Comparison of ENCODE assay signal across 8 cellular contexts in the genomic region with DNA sequence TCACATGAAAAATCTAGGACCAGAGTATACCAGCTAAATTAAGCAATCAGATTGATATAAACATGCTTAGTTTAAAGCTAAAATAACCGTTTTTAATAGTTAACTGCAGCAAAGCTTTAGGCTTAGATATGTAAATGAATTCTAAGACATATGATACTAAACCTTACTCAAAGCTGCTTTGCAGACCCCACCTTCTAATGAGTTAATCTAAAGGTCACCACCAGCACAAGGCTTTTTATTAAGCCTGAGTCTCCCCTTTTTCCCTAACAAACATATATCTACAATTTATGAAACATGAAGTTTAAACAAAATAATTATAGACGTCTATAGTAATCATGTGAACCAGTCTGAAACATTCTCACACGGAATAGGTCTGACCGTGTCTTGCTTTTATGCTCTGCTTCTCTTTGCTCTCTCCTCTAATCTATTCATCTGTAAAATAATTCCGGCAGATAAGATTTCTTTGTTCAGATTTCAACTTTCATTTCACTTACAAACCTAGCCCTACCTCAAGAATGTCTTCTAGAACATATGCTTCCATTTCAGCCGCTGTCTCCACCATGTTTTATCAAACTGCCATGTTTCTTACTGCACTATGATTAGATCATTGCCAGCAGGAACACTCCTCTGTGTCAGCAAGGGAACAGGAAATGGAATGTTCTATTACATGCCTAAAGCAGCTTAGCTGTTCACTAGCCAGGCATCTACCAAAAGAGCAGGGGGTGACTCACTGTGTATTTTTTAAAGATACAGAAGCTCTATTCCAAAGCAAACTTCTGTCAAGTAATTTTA. TPM values are rescaled to one million over a fixed set of nuclear protein-coding genes. Genes with fewer than 3 reads are reported as not detected.
DNase-seq lines count a peak whose midpoint lies in the region; ATAC-seq, FAIRE-seq and TF ChIP-seq lines count a peak whose summit lies in the region.

No MANE protein-coding gene starts in this region.

- peak overlapping the region; percentile 58; the same call in 1 of the 2 replicates for H3K9ac ChIP-seq in iPS-20b (ENCODE audit: low read depth, low read length)

- no peaks in the 10 kb centered on the region for H3K27me3 ChIP-seq in body of pancreas
- no peaks in the 10 kb centered on the region for H3K27me3 ChIP-seq in iPS-20b (ENCODE audit: insufficient read depth, low read length)
- no peaks in the 10 kb centered on the region for H3K27me3 ChIP-seq in small intestine (ENCODE audit: control insufficient read depth in 2 of 2, insufficient read depth in 2 of 2, low read length in 2 of 2)

- TF ChIP-seq CTCF in body of pancreas (IDR thresholded peaks at IDR 0.05), result peak in 1 of 7 experiments; percentile 5

- peak overlapping the region; percentile 76 to 95 (median 86) for H3K27ac ChIP-seq in body of pancreas
- peak overlapping the region; percentile 58 for H3K27ac ChIP-seq in iPS-20b (ENCODE audit: low read length)
- peak overlapping the region; percentile 62 to 87 for H3K27ac ChIP-seq in small intestine (ENCODE audit: low read depth in 1 of 2, low read length in 1 of 2)

- peak; percentile 51 for DNase-seq in activated gamma-delta T cell treated with Interleukin-2 at 50 U/mL for 16 hours
- no peak for DNase-seq in activated gamma-delta T cell (lab: John Stamatoyannopoulos, UW)
- peak; percentile 70 for DNase-seq in NCI-H1048 (lab: John Stamatoyannopoulos, UW)
- DNase-seq in body of pancreas, result peak; percentile 66 to 90 (median 78)
- DNase-seq in small intestine, result peak; percentile 91

- no peaks in the 10 kb centered on the region for H3K36me3 ChIP-seq in body of pancreas (replicated peaks in 1 of 2; ENCODE audit: insufficient read depth in 1 of 2, low read depth in 2 of 2)
- H3K36me3 ChIP-seq in iPS-20b (ENCODE audit: insufficient read depth, low read depth, low read length), result 0 out of 2 replicates have a peak, but pooled peaks cover 2% of the 10 kb centered on the region
- H3K36me3 ChIP-seq in small intestine (ENCODE audit: control insufficient read depth in 2 of 2, insufficient read depth in 2 of 2, low read length in 2 of 2), result no peaks in the 10 kb centered on the region

- TF ChIP-seq POLR2A in body of pancreas (IDR thresholded peaks at IDR 0.05), result peak; percentile 45 to 93 (median 91)

- peak; percentile 99 for ATAC-seq in HG02642 (IDR thresholded peaks at IDR 0.05; ENCODE audit: poor library complexity, unreplicated experiment)
- peak; percentile 100 for ATAC-seq in SK-N-SH treated with all-trans-retinoic acid at 6 μM for 48 hours
- ATAC-seq in body of pancreas, result peak; percentile 100

- peaks cover 30% of the 10 kb centered on the region for H3K4me1 ChIP-seq in body of pancreas
- H3K4me1 ChIP-seq in iPS-20b (ENCODE audit: insufficient read depth, low read length), result peaks cover 38% of the 10 kb centered on the region
- H3K4me1 ChIP-seq in small intestine (ENCODE audit: control insufficient read depth in 2 of 2, insufficient read depth in 1 of 2, low read depth in 1 of 2, low read length in 1 of 2), result peaks cover 2 to 3% of the 10 kb centered on the region in 2 donors

- peak; percentile 98 for FAIRE-seq in small intestine (lab: Jason Lieb, UNC)

- intact Hi-C loops in body of pancreas (cut with DNase I), result no loop called here

- peak overlapping the region in 1 of 2 donors; percentile 38 for H3K4me3 ChIP-seq in body of pancreas
- peak overlapping the region; percentile 53 for H3K4me3 ChIP-seq in iPS-20b (ENCODE audit: low read length)
- peak overlapping the region; percentile 52 to 57 for H3K4me3 ChIP-seq in small intestine (ENCODE audit: low read depth in 1 of 2, low read length in 2 of 2)

- H3K9me3 ChIP-seq in body of pancreas, result no peaks in the 10 kb centered on the region
- H3K9me3 ChIP-seq in iPS-20b (ENCODE audit: insufficient read depth, low read depth, low read length), result no peaks in the 10 kb centered on the region
- no peaks in the 10 kb centered on the region for H3K9me3 ChIP-seq in small intestine (ENCODE audit: control insufficient read depth, low read depth)

- 0 to 1% methylated on average over 6 of the region's 6 CpGs for WGBS in body of pancreas, 2 donors
- 3 to 5% (median 3%) methylated on average over 6 of the region's 6 CpGs for WGBS in small intestine, 3 donors

TF ChIP-seq in SK-N-SH treated with all-trans-retinoic acid at 6 μM for 48 hours, 23 proteins besides CTCF, POLR2A, EP300 and RAD21 (continues in another document):
- no peak for TF ChIP-seq GLIS3 (CRISPR knock-in tag; IDR thresholded peaks at IDR 0.05)
- TF ChIP-seq ISL1 (CRISPR knock-in tag; IDR thresholded peaks at IDR 0.05), result no peak
- no peak for TF ChIP-seq PPARA (CRISPR knock-in tag; IDR thresholded peaks at IDR 0.05; ENCODE audit: borderline replicate concordance)
- TF ChIP-seq SNAI2 (CRISPR knock-in tag; IDR thresholded peaks at IDR 0.05), result no peak
- TF ChIP-seq ESRRG (CRISPR knock-in tag; IDR thresholded peaks at IDR 0.05), result no peak
- no peak for TF ChIP-seq ARNTL (CRISPR knock-in tag; IDR thresholded peaks at IDR 0.05; ENCODE audit: borderline replicate concordance, low read depth)
- no peak for TF ChIP-seq CREB5 (CRISPR knock-in tag; IDR thresholded peaks at IDR 0.05; ENCODE audit: low read depth)
- no peak for TF ChIP-seq ZNF70 (CRISPR knock-in tag; IDR thresholded peaks at IDR 0.05)
- peak; percentile 49; the same call in 1 of the 2 replicates for TF ChIP-seq ZC3H10 (CRISPR knock-in tag; IDR thresholded peaks at IDR 0.05)
- TF ChIP-seq ZNF8 (CRISPR knock-in tag; IDR thresholded peaks at IDR 0.05), result no peak
- no peak for TF ChIP-seq RARB (CRISPR knock-in tag; IDR thresholded peaks at IDR 0.05)
- TF ChIP-seq, protein P1, sequence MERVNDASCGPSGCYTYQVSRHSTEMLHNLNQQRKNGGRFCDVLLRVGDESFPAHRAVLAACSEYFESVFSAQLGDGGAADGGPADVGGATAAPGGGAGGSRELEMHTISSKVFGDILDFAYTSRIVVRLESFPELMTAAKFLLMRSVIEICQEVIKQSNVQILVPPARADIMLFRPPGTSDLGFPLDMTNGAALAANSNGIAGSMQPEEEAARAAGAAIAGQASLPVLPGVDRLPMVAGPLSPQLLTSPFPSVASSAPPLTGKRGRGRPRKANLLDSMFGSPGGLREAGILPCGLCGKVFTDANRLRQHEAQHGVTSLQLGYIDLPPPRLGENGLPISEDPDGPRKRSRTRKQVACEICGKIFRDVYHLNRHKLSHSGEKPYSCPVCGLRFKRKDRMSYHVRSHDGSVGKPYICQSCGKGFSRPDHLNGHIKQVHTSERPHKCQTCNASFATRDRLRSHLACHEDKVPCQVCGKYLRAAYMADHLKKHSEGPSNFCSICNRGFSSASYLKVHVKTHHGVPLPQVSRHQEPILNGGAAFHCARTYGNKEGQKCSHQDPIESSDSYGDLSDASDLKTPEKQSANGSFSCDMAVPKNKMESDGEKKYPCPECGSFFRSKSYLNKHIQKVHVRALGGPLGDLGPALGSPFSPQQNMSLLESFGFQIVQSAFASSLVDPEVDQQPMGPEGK (CRISPR knock-in tag; IDR thresholded peaks at IDR 0.05; ENCODE audit: borderline replicate concordance), result no peak
- 0 out of 2 replicates have a peak, but pooled peaks have one; percentile 31 for TF ChIP-seq POU6F1 (CRISPR knock-in tag; IDR thresholded peaks at IDR 0.05; ENCODE audit: borderline replicate concordance, low read depth)
- no peak for TF ChIP-seq TCF4 (CRISPR knock-in tag; IDR thresholded peaks at IDR 0.05; ENCODE audit: borderline replicate concordance)
- TF ChIP-seq CSDC2 (CRISPR knock-in tag; IDR thresholded peaks at IDR 0.05), result no peak
- TF ChIP-seq, protein P2, sequence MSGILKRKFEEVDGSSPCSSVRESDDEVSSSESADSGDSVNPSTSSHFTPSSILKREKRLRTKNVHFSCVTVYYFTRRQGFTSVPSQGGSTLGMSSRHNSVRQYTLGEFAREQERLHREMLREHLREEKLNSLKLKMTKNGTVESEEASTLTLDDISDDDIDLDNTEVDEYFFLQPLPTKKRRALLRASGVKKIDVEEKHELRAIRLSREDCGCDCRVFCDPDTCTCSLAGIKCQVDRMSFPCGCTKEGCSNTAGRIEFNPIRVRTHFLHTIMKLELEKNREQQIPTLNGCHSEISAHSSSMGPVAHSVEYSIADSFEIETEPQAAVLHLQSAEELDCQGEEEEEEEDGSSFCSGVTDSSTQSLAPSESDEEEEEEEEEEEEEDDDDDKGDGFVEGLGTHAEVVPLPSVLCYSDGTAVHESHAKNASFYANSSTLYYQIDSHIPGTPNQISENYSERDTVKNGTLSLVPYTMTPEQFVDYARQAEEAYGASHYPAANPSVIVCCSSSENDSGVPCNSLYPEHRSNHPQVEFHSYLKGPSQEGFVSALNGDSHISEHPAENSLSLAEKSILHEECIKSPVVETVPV (CRISPR knock-in tag; IDR thresholded peaks at IDR 0.05), result no peak
- TF ChIP-seq BACH2 (CRISPR knock-in tag; IDR thresholded peaks at IDR 0.05; ENCODE audit: borderline replicate concordance), result no peak
- peak; percentile 89 for TF ChIP-seq ZFP3 (CRISPR knock-in tag; IDR thresholded peaks at IDR 0.05)
- no peak for TF ChIP-seq TOX (CRISPR knock-in tag; IDR thresholded peaks at IDR 0.05; ENCODE audit: borderline replicate concordance)
- no peak for TF ChIP-seq OSR1 (CRISPR knock-in tag; IDR thresholded peaks at IDR 0.05)

RNA-seq across cellular contexts. Expression of gene ANKRD17, which starts 35.9 kb away (rescaled TPM):
- 10 to 100 TPM; 32.4 to 36.3 TPM for total RNA-seq in body of pancreas
- polyA plus RNA-seq in small intestine, result 10 to 100 TPM; 12.2 to 13.5 (median 12.3) TPM
